Comparison of ENCODE assay signal across 22 cellular contexts in the genomic region with DNA sequence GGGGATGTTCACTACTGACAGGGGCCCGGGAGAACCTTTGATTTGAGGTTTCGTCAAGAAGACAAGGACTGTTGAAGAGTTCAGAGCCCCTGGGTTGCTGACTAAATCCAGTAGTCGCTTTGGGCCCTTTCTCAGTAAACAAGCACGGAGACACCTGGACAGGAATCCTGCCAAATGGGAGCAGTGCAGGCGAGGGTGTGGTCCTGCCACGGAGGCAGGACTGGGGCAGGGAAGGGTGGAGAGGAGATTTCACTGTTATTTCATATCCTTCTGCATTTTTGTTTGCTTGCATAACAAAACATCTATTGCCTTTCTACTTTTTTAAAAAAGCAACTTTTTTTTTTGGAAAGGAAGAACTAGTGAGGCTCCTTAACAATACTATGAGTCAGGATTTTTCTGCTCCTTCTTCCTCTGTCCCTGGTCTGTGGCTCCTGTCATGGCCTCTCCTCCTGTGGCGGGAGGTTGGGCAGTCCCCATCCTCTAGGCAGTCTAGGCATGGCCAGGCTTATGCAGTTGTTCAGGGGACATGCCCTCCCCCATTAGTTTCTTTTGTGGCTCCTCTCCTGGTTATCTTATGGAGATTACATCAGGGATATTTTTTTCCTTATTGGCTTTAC. TPM values are rescaled to one million over a fixed set of nuclear protein-coding genes. Genes with fewer than 3 reads are reported as not detected.
"Had no signal": no experiment of that assay in that cellular context is flagged by ENCODE, and none has a peak within 500 bp of the region (broad histone marks: within the 10 kb centered on the region; RNA-seq: fewer than 3 reads in every experiment).

No MANE protein-coding gene starts in this region.

- H3K4me1 ChIP-seq: left ventricle myocardium inferior, pancreas, upper lobe of left lung had no signal

- H3K27ac ChIP-seq: dorsolateral prefrontal cortex, left ventricle myocardium inferior, neutrophil, pancreas, thoracic aorta, upper lobe of left lung had no signal

- H3K9me3 ChIP-seq: neutrophil, pancreas, thoracic aorta, upper lobe of left lung had no signal

- H3K4me3 ChIP-seq: dorsolateral prefrontal cortex, left ventricle myocardium inferior, pancreas, thoracic aorta, upper lobe of left lung had no signal

- ATAC-seq: activated naive CD8-positive, alpha-beta T cell treated with anti-CD3 and anti-CD28 coated beads, Interleukin-2, amount 50 U/mL, for 24 hours; activated T-cell treated with anti-CD3 and anti-CD28 coated beads, Interleukin-2, amount 50 U/mL, for 72 hours; effector memory CD8-positive, alpha-beta T cell; pancreas; right cardiac atrium had no signal

- H3K27me3 ChIP-seq: dorsolateral prefrontal cortex, pancreas, upper lobe of left lung had no signal

- DNase-seq: activated CD4-positive, alpha-beta memory T cell treated with anti-CD3 and anti-CD28 coated beads, Interleukin-2, amount 10 ng/mL, durations not matched to agents 7 days and 5 days; activated CD4-positive, alpha-beta T cell treated with anti-CD3 and anti-CD28 coated beads for 48 hours; activated effector memory CD4-positive, alpha-beta T cell treated with Interleukin-2 at 50 U/mL for 16 hours; activated naive CD4-positive, alpha-beta T cell treated with anti-CD3 and anti-CD28 coated beads, Interleukin-2, amount 50 U/mL, for 16 hours; activated naive CD8-positive, alpha-beta T cell treated with anti-CD3 and anti-CD28 coated beads, Interleukin-2, amount 50 U/mL, for 24 hours; activated T-cell treated with anti-CD3 and anti-CD28 coated beads, Interleukin-2, amount 50 U/mL, for 72 hours; caudate nucleus; dorsolateral prefrontal cortex; effector memory CD8-positive, alpha-beta T cell; foreskin fibroblast; left ventricle myocardium inferior; midbrain; pancreas; right cardiac atrium; stimulated activated CD4-positive, alpha-beta T cell treated with anti-CD3 and anti-CD28 coated beads, Interleukin-4, amount 100 ng/mL, for 24 hours; stimulated activated naive CD4-positive, alpha-beta T cell treated with Interleukin-2 at 50 U/mL for 16 hours; upper lobe of left lung had no signal

- H3K36me3 ChIP-seq: left ventricle myocardium inferior, neutrophil, pancreas, thoracic aorta, upper lobe of left lung had no signal

RNA-seq across cellular contexts. Expression of gene ARHGEF4, which starts 57.7 kb away (rescaled TPM):
- total RNA-seq: endothelial cell of umbilical vein; pulmonary artery endothelial cell; T-helper 2 cell treated with Interferon-gamma antibody and Interleukin-4, amounts not matched to agents 100 ng/mL and 5 ng/mL, for 36 hours had no signal
